Comparison of ENCODE assay signal across 20 cellular contexts in the genomic region with DNA sequence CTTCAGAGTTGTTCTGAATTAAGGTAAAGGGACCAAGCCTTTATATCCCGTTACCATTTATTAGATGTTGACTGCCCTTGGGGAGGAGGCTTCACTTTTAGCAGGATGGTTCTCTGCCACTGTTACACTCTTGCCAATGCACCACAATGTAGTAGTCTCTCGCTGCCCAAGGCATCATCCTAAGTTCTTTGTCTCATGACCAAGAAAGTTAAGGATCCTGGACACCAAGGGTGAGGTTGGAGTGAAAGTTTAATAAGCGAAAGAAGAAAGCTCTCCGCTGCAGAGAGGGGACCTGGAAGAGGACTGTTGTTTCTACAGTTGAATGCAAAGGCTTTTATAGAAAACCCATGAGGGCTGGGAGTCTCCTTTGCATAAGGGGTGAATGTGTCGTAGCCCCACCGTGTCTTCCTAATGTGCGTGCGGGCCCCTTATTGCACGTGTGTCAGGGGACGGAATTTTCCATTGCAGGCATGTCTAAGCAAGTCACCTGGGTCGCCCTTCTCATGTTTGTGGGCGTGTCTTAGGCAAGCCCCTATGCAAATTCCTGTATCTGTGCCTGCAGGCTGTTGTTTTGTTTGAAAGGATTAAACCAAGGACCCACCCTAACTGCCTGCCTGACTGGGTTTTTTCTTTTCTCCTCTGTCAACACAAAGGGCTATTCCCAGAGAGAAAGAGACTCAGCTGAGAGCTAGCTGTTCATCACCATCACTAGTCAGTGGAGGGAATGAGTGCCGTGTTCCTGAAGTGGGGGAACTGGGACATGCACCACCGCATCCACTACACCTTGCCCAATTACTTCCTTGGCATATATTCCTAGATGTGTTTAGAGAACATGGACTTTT. TPM values are rescaled to one million over a fixed set of nuclear protein-coding genes. Genes with fewer than 3 reads are reported as not detected.
A peak's percentile ranks its signal among the peaks of the same experiment; 100 is the strongest.
DNase-seq lines count a peak whose midpoint lies in the region; ATAC-seq and TF ChIP-seq lines count a peak whose summit lies in the region.
"Had no signal": no experiment of that assay in that cellular context is flagged by ENCODE, and none has a peak within 500 bp of the region (broad histone marks: within the 10 kb centered on the region; RNA-seq: fewer than 3 reads in every experiment).

No MANE protein-coding gene starts in this region.

- H3K4me3 Mint-ChIP-seq in brain: no peak overlapping the region
- no peak overlapping the region for H3K4me3 Mint-ChIP-seq in stimulated activated memory B cell treated with anti-CD40 and anti-IgM and Interleukin-4, amounts not matched to agents 10 μg/mL and 1 μg/mL and 100 μg/mL, for 72 hours
- H3K4me3 Mint-ChIP-seq: activated CD4-positive, alpha-beta memory T cell treated with anti-CD3 and anti-CD28 coated beads, Interleukin-2, amount 10 ng/mL, durations not matched to agents 7 days and 5 days; activated naive CD8-positive, alpha-beta T cell; T-cell had no signal

- peaks cover 9% of the 10 kb centered on the region for H3K36me3 ChIP-seq in H7 (replicated peaks; ENCODE audit: control insufficient read depth, insufficient read depth, low read length)
- no peaks in the 10 kb centered on the region for H3K36me3 ChIP-seq in esophagus muscularis mucosa
- H3K36me3 ChIP-seq: gastroesophageal sphincter had no signal

- H3K27ac Mint-ChIP-seq in brain: peak overlapping the region in 3 of 5 experiments; percentile 28 to 52 (median 46)
- no peak overlapping the region for H3K27ac Mint-ChIP-seq in stimulated activated memory B cell treated with anti-CD40 and anti-IgM and Interleukin-4, amounts not matched to agents 10 μg/mL and 1 μg/mL and 100 μg/mL, for 72 hours
- H3K27ac Mint-ChIP-seq: activated CD4-positive, alpha-beta memory T cell treated with anti-CD3 and anti-CD28 coated beads, Interleukin-2, amount 10 ng/mL, durations not matched to agents 7 days and 5 days; activated naive CD8-positive, alpha-beta T cell; T-cell had no signal

- peaks cover 4% of the 10 kb centered on the region for H3K27me3 Mint-ChIP-seq in brain
- H3K27me3 Mint-ChIP-seq in stimulated activated memory B cell treated with anti-CD40 and anti-IgM and Interleukin-4, amounts not matched to agents 10 μg/mL and 1 μg/mL and 100 μg/mL, for 72 hours: no peaks in the 10 kb centered on the region

- no peak for TF ChIP-seq EP300 in esophagus muscularis mucosa (IDR thresholded peaks at IDR 0.05)

- peaks cover 0 to 5% (median 0%) of the 10 kb centered on the region in 5 experiments for H3K9me3 Mint-ChIP-seq in brain
- peaks cover 3% of the 10 kb centered on the region for H3K9me3 Mint-ChIP-seq in stimulated activated memory B cell treated with anti-CD40 and anti-IgM and Interleukin-4, amounts not matched to agents 10 μg/mL and 1 μg/mL and 100 μg/mL, for 72 hours
- H3K9me3 Mint-ChIP-seq: activated CD4-positive, alpha-beta memory T cell treated with anti-CD3 and anti-CD28 coated beads, Interleukin-2, amount 10 ng/mL, durations not matched to agents 7 days and 5 days; T-cell had no signal

- H3K27ac ChIP-seq in esophagus muscularis mucosa (replicated peaks in 1 of 4): no peak overlapping the region
- H3K27ac ChIP-seq: gastroesophageal sphincter had no signal

- H3K9me3 ChIP-seq in esophagus muscularis mucosa: no peaks in the 10 kb centered on the region
- H3K9me3 ChIP-seq: gastroesophageal sphincter had no signal

- no peak for TF ChIP-seq POLR2A in esophagus muscularis mucosa (IDR thresholded peaks at IDR 0.05; ENCODE audit: low read depth)

- H3K4me3 ChIP-seq in H7 (ENCODE audit: insufficient read depth, low read depth, low read length) (no peak overlapping the region), esophagus muscularis mucosa (no peak overlapping the region)
- H3K4me3 ChIP-seq: gastroesophageal sphincter had no signal

- H3K4me1 Mint-ChIP-seq in brain: peaks cover 16% of the 10 kb centered on the region
- H3K4me1 Mint-ChIP-seq in stimulated activated memory B cell treated with anti-CD40 and anti-IgM and Interleukin-4, amounts not matched to agents 10 μg/mL and 1 μg/mL and 100 μg/mL, for 72 hours: peaks cover 31% of the 10 kb centered on the region
- H3K4me1 Mint-ChIP-seq: activated CD4-positive, alpha-beta memory T cell treated with anti-CD3 and anti-CD28 coated beads, Interleukin-2, amount 10 ng/mL, durations not matched to agents 7 days and 5 days; T-cell had no signal

- TF ChIP-seq CTCF in brain (conservative IDR thresholded peaks at IDR 0.05) (no peak), esophagus muscularis mucosa (IDR thresholded peaks at IDR 0.05) (no peak)

- intact Hi-C loops in left colon (cut with DNase I, micrococcal nuclease): no loop called here
- intact Hi-C loops in esophagus muscularis mucosa (cut with DNase I): no loop called here

- ATAC-seq in left colon: peak; percentile 87
- no peak for ATAC-seq in stimulated activated memory B cell treated with anti-CD40 and anti-IgM and Interleukin-4, amounts not matched to agents 10 μg/mL and 1 μg/mL and 100 μg/mL, for 72 hours
- ATAC-seq in GM18909 (IDR thresholded peaks at IDR 0.05; ENCODE audit: poor library complexity, unreplicated experiment): no peak
- ATAC-seq: gastroesophageal sphincter, T-cell had no signal

- H3K36me3 Mint-ChIP-seq in brain: no peaks in the 10 kb centered on the region
- no peaks in the 10 kb centered on the region for H3K36me3 Mint-ChIP-seq in stimulated activated memory B cell treated with anti-CD40 and anti-IgM and Interleukin-4, amounts not matched to agents 10 μg/mL and 1 μg/mL and 100 μg/mL, for 72 hours
- H3K36me3 Mint-ChIP-seq: T-cell had no signal

- H3K27me3 ChIP-seq in H7 (ENCODE audit: control insufficient read depth, insufficient read depth, low read length) (no peaks in the 10 kb centered on the region), esophagus muscularis mucosa (peaks cover 0 to 12% (median 0%) of the 10 kb centered on the region in 4 donors)

- no peaks in the 10 kb centered on the region for H3K4me1 ChIP-seq in esophagus muscularis mucosa
- H3K4me1 ChIP-seq: gastroesophageal sphincter had no signal

- DNase-seq in H7 (peak; percentile 67), LoVo (ENCODE audit: low spot score) (peak; percentile 27), left colon (peak in 1 of 2 donors; percentile 23), esophagus muscularis mucosa (ENCODE audit: extremely low spot score) (no peak), amniotic stem cell (lab: John Stamatoyannopoulos, UW) (no peak)
- DNase-seq: activated CD4-positive, alpha-beta memory T cell treated with anti-CD3 and anti-CD28 coated beads, Interleukin-2, amount 10 ng/mL, durations not matched to agents 7 days and 5 days; dermis blood vessel endothelial cell; DND-41; NCI-H1694; NCI-H446; Right ventricle myocardium superior; stimulated activated CD4-positive, alpha-beta T cell treated with anti-CD3 and anti-CD28 coated beads, Interleukin-4, amount 100 ng/mL, for 1 hour; T-cell had no signal

- WGBS in esophagus muscularis mucosa: 90% methylated on average over 12 of the region's 14 CpGs

RNA-seq across cellular contexts. Expression of a gene that starts 17.6 kb away (rescaled TPM):
- 72.7 and 124 TPM in 2 replicates for total RNA-seq in H7 (2014; rRNA removed; shearing (Covaris generic))
- polyA plus RNA-seq in brain (ENCODE audit: insufficient read depth, low read depth, low replicate concordance): 358 TPM
- total RNA-seq in left colon (100 to 1,000 TPM; 124 to 420 TPM), esophagus muscularis mucosa (100 to 1,000 TPM; 270 to 766 (median 341) TPM)
- total RNA-seq: activated CD4-positive, alpha-beta memory T cell treated with anti-CD3 and anti-CD28 coated beads, Interleukin-2, amount 10 ng/mL, durations not matched to agents 7 days and 5 days had no signal

RNA-seq across cellular contexts. Expression of a gene that starts 39.2 kb away (rescaled TPM):
- total RNA-seq in H7 (2014; rRNA removed; shearing (Covaris generic)): 0.66 and 0.92 TPM in 2 replicates
- 3.5 TPM for polyA plus RNA-seq in brain (ENCODE audit: insufficient read depth, low read depth, low replicate concordance)
- total RNA-seq in left colon (10 to 100 TPM in 1 of 2 donors, 1 to 10 TPM in 1; 3.2 to 11.8 TPM), esophagus muscularis mucosa (10 to 100 TPM in 1 of 4 donors, 1 to 10 TPM in 3; 5.2 to 23.9 (median 8.0) TPM)

RNA-seq across cellular contexts. Expression of a gene that starts 52.1 kb away (rescaled TPM):
- not detected in 2 replicates for total RNA-seq in H7 (2014; rRNA removed; shearing (Covaris generic))
- not detected for polyA plus RNA-seq in brain (ENCODE audit: insufficient read depth, low read depth, low replicate concordance)
- total RNA-seq in left colon: not detected
- not detected for total RNA-seq in esophagus muscularis mucosa
- total RNA-seq: activated CD4-positive, alpha-beta memory T cell treated with anti-CD3 and anti-CD28 coated beads, Interleukin-2, amount 10 ng/mL, durations not matched to agents 7 days and 5 days; dermis blood vessel endothelial cell; epithelial cell of proximal tubule; gastroesophageal sphincter; lower leg skin; Right ventricle myocardium superior; T-cell had no signal

Comparison
In these comparisons a context has a peak if more than half of its experiments do, and no peak if none do; other contexts are left out.
1. DNase-seq: peak in H7 (single experiment) and LoVo (single experiment); none in esophagus muscularis mucosa (single experiment) and amniotic stem cell (single experiment).